Comparison of ENCODE assay signal across 8 cellular contexts in genomic region chr4:2964077-2964471, GRCh38. TPM values are rescaled to one million over a fixed set of nuclear protein-coding genes. Genes with fewer than 3 reads are reported as not detected.
A peak's percentile ranks its signal among the peaks of the same experiment; 100 is the strongest.
DNase-seq lines count a peak whose midpoint lies in the region; ATAC-seq and TF ChIP-seq lines count a peak whose summit lies in the region.

No MANE protein-coding gene starts in this region.

- CTCF ChIA-PET in HCT116 (lab: Charles Lee), result interaction anchor here (1.2 to 3.9 kb wide), 3 partner anchors 9 to 200 kb away, joined by 4 to 23 read pairs (median 4); no protein-coding TSS in a partner anchor
- CTCF ChIA-PET in activated CD8-positive, alpha-beta T cell treated with anti-CD3 and anti-CD28 coated beads for 36 hours (lab: Charles Lee), result interaction anchor here (1.1 to 1.9 kb wide), 4 partner anchors 10 to 208 kb away, joined by 3 to 18 read pairs (median 5); partner anchors contain the start of gene TNIP2

- RAD21 ChIA-PET in HCT116 (lab: Charles Lee; ENCODE audit: low non-redundant PET in 1 of 2, low total read pairs in 2 of 2, uncharacterized antibody in 2 of 2, unreplicated experiment in 2 of 2), result no interaction called here

- TF ChIP-seq CTCF in HCT116 (IDR thresholded peaks at IDR 0.05 in 2 of 3, conservative IDR thresholded peaks at IDR 0.05 in 1 of 3; ENCODE audit: borderline replicate concordance in 1 of 3, insufficient read depth in 1 of 3, low read depth in 2 of 3, low read length in 2 of 3), result no peak
- TF ChIP-seq CTCF in activated CD8-positive, alpha-beta T cell treated with anti-CD3 and anti-CD28 coated beads for 36 hours (IDR thresholded peaks at IDR 0.05), result no peak

- H3K36me3 ChIP-seq in HCT116 (ENCODE audit: control insufficient read depth in 1 of 2, insufficient read depth in 2 of 2, low read length in 2 of 2), result peaks cover 3 to 7% of the 10 kb centered on the region in 2 experiments; a peak in 2 of 4 replicates
- H3K36me3 ChIP-seq in skeletal muscle satellite cell (ENCODE audit: insufficient read depth, low read length), result no peaks in the 10 kb centered on the region

- H3K4me2 ChIP-seq in HCT116 (ENCODE audit: low read length) (peak overlapping the region; percentile 91), skeletal muscle satellite cell (ENCODE audit: low read length) (peak overlapping the region; percentile 95)

- H3K79me2 ChIP-seq in HCT116 (ENCODE audit: insufficient read depth, low read length), result peaks cover 37% of the 10 kb centered on the region

- intact Hi-C loops in HCT116 (cut with micrococcal nuclease), result no loop called here
- intact Hi-C loops in activated CD8-positive, alpha-beta T cell treated with anti-CD3 and anti-CD28 coated beads for 36 hours (cut with micrococcal nuclease), result no loop called here
- intact Hi-C loops in right cardiac atrium (cut with DNase I), result no loop called here

- POLR2A ChIA-PET in HCT116 (lab: Charles Lee), result interaction anchor here (1.2 to 1.4 kb wide), 2 partner anchors 13 to 28 kb away, joined by 4 to 9 read pairs; no protein-coding TSS in a partner anchor
- POLR2A ChIA-PET in activated CD8-positive, alpha-beta T cell treated with anti-CD3 and anti-CD28 coated beads for 36 hours (lab: Charles Lee), result interaction anchor here (0.8 to 1.1 kb wide), 2 partner anchors 81 to 551 kb away, joined by 3 to 4 read pairs; no protein-coding TSS in a partner anchor

- TF ChIP-seq RAD21 in HCT116 (IDR thresholded peaks at IDR 0.05; ENCODE audit: low read depth), result no peak

- no peaks in the 10 kb centered on the region for H3K9me2 ChIP-seq in HCT116 (ENCODE audit: insufficient read depth)

- no peaks in the 10 kb centered on the region for H3K27me3 Mint-ChIP-seq in activated CD8-positive, alpha-beta T cell treated with anti-CD3 and anti-CD28 coated beads for 36 hours

- H4K20me1 ChIP-seq in HCT116 (ENCODE audit: insufficient read depth), result no peaks in the 10 kb centered on the region

- TF ChIP-seq POLR2A in HCT116 (IDR thresholded peaks at IDR 0.05; ENCODE audit: borderline replicate concordance, extremely low read depth, insufficient read depth, insufficient read length), result no peak

- DNase-seq in HCT116 (ENCODE audit: low read depth, low spot score) (no peak), right cardiac atrium (no peak), NCI-H1105 (lab: John Stamatoyannopoulos, UW) (no peak), NCI-H446 treated with DMSO at 0.1 percent for 48 hours (lab: John Stamatoyannopoulos, UW) (no peak)
- DNase-seq in activated CD8-positive, alpha-beta T cell treated with anti-CD3 and anti-CD28 coated beads for 36 hours, result no peak

- H3K9me3 ChIP-seq in HCT116 (ENCODE audit: control insufficient read depth in 1 of 2, insufficient read depth in 1 of 2, low read depth in 1 of 2, low read length in 2 of 2), result no peaks in the 10 kb centered on the region
- H3K9me3 ChIP-seq in right cardiac atrium (ENCODE audit: control insufficient read depth, low read length), result no peaks in the 10 kb centered on the region
- no peaks in the 10 kb centered on the region for H3K9me3 ChIP-seq in skeletal muscle satellite cell (replicated peaks; ENCODE audit: low read length)

- H3K4me3 ChIP-seq in HCT116 (replicated peaks in 1 of 2; ENCODE audit: low read depth in 1 of 2, low read length in 2 of 2) (peak overlapping the region; percentile 61 to 94), right cardiac atrium (ENCODE audit: low read length) (peak overlapping the region; percentile 83), skeletal muscle satellite cell (ENCODE audit: low read length) (peak overlapping the region; percentile 95)

- ATAC-seq in HCT116, result no peak
- no peak for ATAC-seq in activated CD8-positive, alpha-beta T cell treated with anti-CD3 and anti-CD28 coated beads for 36 hours
- ATAC-seq in right cardiac atrium, result peak; percentile 25 to 31
- no peak for ATAC-seq in HG02678 (IDR thresholded peaks at IDR 0.05; ENCODE audit: unreplicated experiment)
- no peak for ATAC-seq in GM21737 (IDR thresholded peaks at IDR 0.05; ENCODE audit: unreplicated experiment)

- under 1% methylated on average over 23 of the region's 23 CpGs for WGBS in right cardiac atrium

- no peaks in the 10 kb centered on the region for H3K27me3 ChIP-seq in HCT116 (ENCODE audit: insufficient read depth, low read length)
- H3K27me3 ChIP-seq in right cardiac atrium (ENCODE audit: control insufficient read depth, insufficient read depth), result no peaks in the 10 kb centered on the region
- H3K27me3 ChIP-seq in skeletal muscle satellite cell (ENCODE audit: control insufficient read depth, insufficient read depth, low read length), result no peaks in the 10 kb centered on the region

- BruUV-seq in HCT116 (replicated peaks; lab: Mats Ljungman, UMichigan), result no TSS peak

- H3K9ac ChIP-seq in HCT116 (ENCODE audit: low read length) (peak overlapping the region; percentile 97), skeletal muscle satellite cell (ENCODE audit: low read depth, low read length) (peak overlapping the region; percentile 96)

- H3K4me3 Mint-ChIP-seq in activated CD8-positive, alpha-beta T cell treated with anti-CD3 and anti-CD28 coated beads for 36 hours, result peak overlapping the region; percentile 83

- no peak overlapping the region for H2AFZ ChIP-seq in HCT116 (ENCODE audit: low read depth, low read length, poor library complexity, severe bottlenecking)

- H3K27ac ChIP-seq in HCT116 (ENCODE audit: low read depth, low read length), result no peak overlapping the region; the same call in 1 of the 2 replicates
- peak overlapping the region; percentile 61 for H3K27ac ChIP-seq in right cardiac atrium (ENCODE audit: low read length)

- H3K9me3 Mint-ChIP-seq in activated CD8-positive, alpha-beta T cell treated with anti-CD3 and anti-CD28 coated beads for 36 hours, result no peaks in the 10 kb centered on the region

- peaks cover 12 to 31% of the 10 kb centered on the region in 2 experiments; a peak in 3 of 4 replicates for H3K4me1 ChIP-seq in HCT116 (ENCODE audit: control insufficient read depth in 1 of 2, insufficient read depth in 2 of 2, low read length in 2 of 2)
- H3K4me1 ChIP-seq in right cardiac atrium (ENCODE audit: control insufficient read depth, insufficient read depth, low read length), result no peaks in the 10 kb centered on the region
- H3K4me1 ChIP-seq in skeletal muscle satellite cell (ENCODE audit: control insufficient read depth, insufficient read depth, low read length), result peaks cover 17% of the 10 kb centered on the region

- peak overlapping the region; percentile 58 for H3K27ac Mint-ChIP-seq in activated CD8-positive, alpha-beta T cell treated with anti-CD3 and anti-CD28 coated beads for 36 hours

- peaks cover 25% of the 10 kb centered on the region for H3K4me1 Mint-ChIP-seq in activated CD8-positive, alpha-beta T cell treated with anti-CD3 and anti-CD28 coated beads for 36 hours (ENCODE audit: low read depth)

- H3K36me3 Mint-ChIP-seq in activated CD8-positive, alpha-beta T cell treated with anti-CD3 and anti-CD28 coated beads for 36 hours (ENCODE audit: low read depth), result peaks cover 16% of the 10 kb centered on the region

TF ChIP-seq in HCT116, 20 proteins besides CTCF, POLR2A, EP300 and RAD21 (continues in another document):
- TF ChIP-seq REST (IDR thresholded peaks at IDR 0.05; ENCODE audit: low read depth) (no peak), EGR1 (IDR thresholded peaks at IDR 0.05; ENCODE audit: low read depth) (no peak), FOSL1 (IDR thresholded peaks at IDR 0.05; ENCODE audit: low read depth) (no peak), POLR2AphosphoS5 (IDR thresholded peaks at IDR 0.05; ENCODE audit: low read depth, low read length) (no peak)

RNA-seq across cellular contexts. Expression of gene GRK4, which starts 0.7 kb away (rescaled TPM):
- 4.2 TPM for total RNA-seq in HCT116 (2021; ENCODE audit: unreplicated experiment)
- polyA plus RNA-seq in HCT116 (2012), result 1.3 and 2.2 TPM in 2 replicates
- total RNA-seq in activated CD8-positive, alpha-beta T cell treated with anti-CD3 and anti-CD28 coated beads for 36 hours, result 1 to 10 TPM; 2.8 to 3.0 TPM
- 10 to 100 TPM; 11.6 to 13.1 (median 12.4) TPM for total RNA-seq in right cardiac atrium
- 8.4 TPM for polyA plus RNA-seq in right cardiac atrium
- 2.2 and 5.3 TPM in 2 replicates for total RNA-seq in skeletal muscle satellite cell (2012; rRNA removed)

RNA-seq across cellular contexts. Expression of gene NOP14, which starts 0.9 kb away (rescaled TPM):
- total RNA-seq in HCT116 (2021; ENCODE audit: unreplicated experiment), result 67.3 TPM
- polyA plus RNA-seq in HCT116 (2012), result 39.1 and 51.6 TPM in 2 replicates
- 10 to 100 TPM; 76.8 to 77.3 TPM for total RNA-seq in activated CD8-positive, alpha-beta T cell treated with anti-CD3 and anti-CD28 coated beads for 36 hours
- total RNA-seq in right cardiac atrium, result 10 to 100 TPM; 15.4 to 19.2 (median 18.4) TPM
- polyA plus RNA-seq in right cardiac atrium, result 12.0 TPM
- total RNA-seq in skeletal muscle satellite cell (2012; rRNA removed), result 30.4 and 37.5 TPM in 2 replicates

Comparison
In these comparisons a context has a peak if more than half of its experiments do, and no peak if none do; other contexts are left out.
1. ATAC-seq: peak in right cardiac atrium (2 of 2); none in HCT116 (single experiment), activated CD8-positive, alpha-beta T cell treated with anti-CD3 and anti-CD28 coated beads for 36 hours (single experiment), HG02678 (single experiment) and GM21737 (single experiment).
2. Peak in every context shown above with its lines, with median percentiles within 50 percentile points of each other: H3K4me3 ChIP-seq.